Comparison of ENCODE assay signal across 8 cellular contexts in genomic region chr15:62254137-62254934, GRCh38.
A peak's percentile ranks its signal among the peaks of the same experiment; 100 is the strongest.
DNase-seq lines count a peak whose midpoint lies in the region; ATAC-seq, FAIRE-seq and TF ChIP-seq lines count a peak whose summit lies in the region.

No MANE protein-coding gene starts in this region.

- 25 to 41% (median 38%) methylated on average over 7 to 11 of the region's 11 CpGs for WGBS in adrenal gland, 4 donors

- TF ChIP-seq CTCF in D721Med (IDR thresholded peaks at IDR 0.05; ENCODE audit: insufficient read depth, missing control alignments) (peak; percentile 78), adrenal gland (IDR thresholded peaks at IDR 0.05) (peak; percentile 42 to 65 (median 56))

- TF ChIP-seq POLR2A in adrenal gland (IDR thresholded peaks at IDR 0.05) = no peak

- FAIRE-seq in D721Med (lab: Jason Lieb, UNC) (no peak), HTR-8/SVneo (lab: Jason Lieb, UNC) (no peak)

- H3K4me3 ChIP-seq in adrenal gland = no peak overlapping the region

- DNase-seq in D721Med (ENCODE audit: insufficient read length, low spot score) = no peak
- peak; percentile 56 for DNase-seq in HTR-8/SVneo (ENCODE audit: insufficient read length, low spot score)
- peak; percentile 32 for DNase-seq in SKM-1 treated with dmso at 0.1 percent for 144 hours (lab: John Stamatoyannopoulos, UW; ENCODE audit: unreplicated experiment)
- DNase-seq in adrenal gland = peak; percentile 35 to 81 (median 69)
- DNase-seq in iPS DF 4.7 (ENCODE audit: extremely low read depth, low spot score) = peak; percentile 41
- peak; percentile 82 for DNase-seq in stimulated activated CD4-positive, alpha-beta T cell treated with anti-CD3 and anti-CD28 coated beads, Interleukin-15, amount 100 ng/mL, for 24 hours
- DNase-seq in cortex of kidney (lab: John Stamatoyannopoulos, UW) = no peak

- no peaks in the 10 kb centered on the region for H3K9me3 ChIP-seq in adrenal gland (replicated peaks in 1 of 3)

- intact Hi-C loops in adrenal gland (cut with DNase I) = no loop called here

- no peak for ATAC-seq in HG02970 (IDR thresholded peaks at IDR 0.05; ENCODE audit: low FRiP score, unreplicated experiment)

- no peak overlapping the region for H3K27ac ChIP-seq in adrenal gland

- H3K4me1 ChIP-seq in adrenal gland (replicated peaks in 1 of 2) = no peaks in the 10 kb centered on the region

- H3K36me3 ChIP-seq in adrenal gland (replicated peaks in 1 of 2) = no peaks in the 10 kb centered on the region

- no peaks in the 10 kb centered on the region for H3K27me3 ChIP-seq in adrenal gland

Comparison
In these comparisons a context has a peak if more than half of its experiments do, and no peak if none do; other contexts are left out.
1. DNase-seq: peak in HTR-8/SVneo (single experiment), SKM-1 treated with dmso at 0.1 percent for 144 hours (single experiment), adrenal gland (7 of 7), iPS DF 4.7 (single experiment) and stimulated activated CD4-positive, alpha-beta T cell treated with anti-CD3 and anti-CD28 coated beads, Interleukin-15, amount 100 ng/mL, for 24 hours (single experiment); none in D721Med (single experiment) and cortex of kidney (single experiment).